15 cellular contexts compared by ENCODE assay signal in the genomic region with DNA sequence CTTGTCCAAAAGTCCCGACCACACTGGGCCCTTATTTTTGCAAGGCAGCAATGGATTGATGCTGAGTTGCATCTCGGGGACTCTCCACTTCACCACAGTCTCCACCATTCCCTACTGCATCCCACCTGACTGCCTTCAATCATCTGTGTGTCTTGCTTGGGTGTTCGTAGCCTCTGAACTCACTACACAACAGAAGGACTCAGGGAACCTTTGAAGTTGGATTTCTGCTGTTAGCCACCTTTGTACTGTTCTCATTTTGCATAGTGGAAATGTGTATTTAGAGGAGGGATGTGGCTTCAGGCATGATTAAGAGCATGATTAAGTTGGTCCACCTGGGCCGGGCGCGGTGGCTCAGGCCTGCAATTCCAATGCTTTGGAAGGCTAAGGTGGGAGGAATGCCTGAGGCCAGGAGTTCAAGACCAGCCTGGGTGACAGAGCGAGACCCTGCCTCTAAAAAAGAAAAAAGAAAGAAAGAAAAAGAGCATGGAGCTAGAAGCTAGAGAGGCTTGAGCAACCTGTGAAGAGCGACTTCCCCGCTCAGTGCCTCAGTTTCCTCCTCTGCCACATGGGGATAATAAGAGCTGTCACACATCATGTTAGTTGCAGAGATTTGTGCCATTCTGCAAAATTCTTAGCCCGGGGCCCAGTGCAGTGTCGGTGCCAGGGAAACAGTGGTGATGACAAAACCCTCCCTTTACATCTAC.
A peak's percentile ranks its signal among the peaks of the same experiment; 100 is the strongest.
DNase-seq lines count a peak whose midpoint lies in the region; TF ChIP-seq lines count a peak whose summit lies in the region.
"Had no signal": no experiment of that assay in that cellular context is flagged by ENCODE, and none has a peak within 500 bp of the region (broad histone marks: within the 10 kb centered on the region; RNA-seq: fewer than 3 reads in every experiment).

No MANE protein-coding gene starts in this region.

- peak overlapping the region; percentile 76 for H3K27ac Mint-ChIP-seq in activated CD4-positive, alpha-beta T cell treated with anti-CD3 and anti-CD28 coated beads, Interleukin-2, amount 10 ng/mL, durations not matched to agents 7 days and 5 days
- peak overlapping the region; percentile 44 for H3K27ac Mint-ChIP-seq in type B pancreatic cell

- CTCF ChIA-PET in activated CD4-positive, alpha-beta T cell treated with anti-CD3 and anti-CD28 coated beads, Interleukin-2, amount 10 ng/mL, durations not matched to agents 7 days and 5 days (lab: Charles Lee): interaction anchor here (1.4 kb wide), 1 partner anchor 11 kb away, joined by 3 read pairs; no protein-coding TSS in a partner anchor

- TF ChIP-seq CTCF in coronary artery (IDR thresholded peaks at IDR 0.05): no peak
- no peak for TF ChIP-seq CTCF in type B pancreatic cell (conservative IDR thresholded peaks at IDR 0.05)

- no peaks in the 10 kb centered on the region for H3K36me3 Mint-ChIP-seq in activated CD4-positive, alpha-beta T cell treated with anti-CD3 and anti-CD28 coated beads, Interleukin-2, amount 10 ng/mL, durations not matched to agents 7 days and 5 days (ENCODE audit: low read depth)
- H3K36me3 Mint-ChIP-seq in type B pancreatic cell: peaks cover 4% of the 10 kb centered on the region

- H3K9me3 Mint-ChIP-seq in activated CD4-positive, alpha-beta T cell treated with anti-CD3 and anti-CD28 coated beads, Interleukin-2, amount 10 ng/mL, durations not matched to agents 7 days and 5 days: no peaks in the 10 kb centered on the region
- H3K9me3 Mint-ChIP-seq in type B pancreatic cell: peaks cover 5% of the 10 kb centered on the region

- POLR2A ChIA-PET in activated CD4-positive, alpha-beta T cell treated with anti-CD3 and anti-CD28 coated beads, Interleukin-2, amount 10 ng/mL, durations not matched to agents 7 days and 5 days (lab: Charles Lee): no interaction called here

- DNase-seq in activated CD4-positive, alpha-beta T cell treated with anti-CD3 and anti-CD28 coated beads, Interleukin-2, amount 10 ng/mL, durations not matched to agents 7 days and 5 days: no peak
- no peak for DNase-seq in activated CD4-positive, alpha-beta T cell treated with anti-CD3 and anti-CD28 coated beads for 48 hours
- DNase-seq in coronary artery (ENCODE audit: low spot score): no peak
- no peak for DNase-seq in type B pancreatic cell (ENCODE audit: extremely low spot score, unreplicated experiment)
- no peak for DNase-seq in DMS79 (lab: John Stamatoyannopoulos, UW)
- DNase-seq in NCI-H1105 treated with DMSO at 0.1 percent for 48 hours (lab: John Stamatoyannopoulos, UW): no peak
- no peak for DNase-seq in RKO (ENCODE audit: low spot score)
- DNase-seq: DND-41; hypothalamus; NCI-H1048; NCI-H2107; stimulated activated CD4-positive, alpha-beta T cell treated with anti-CD3 and anti-CD28 coated beads, Interleukin-12 subunit alpha, Interleukin-12 subunit beta, amount 100 ng/mL, for 4 hours had no signal

- H3K27me3 ChIP-seq in mucosa of rectum (ENCODE audit: control insufficient read depth in 2 of 2, insufficient read depth in 2 of 2, low read length in 2 of 2): no peaks in the 10 kb centered on the region
- H3K27me3 ChIP-seq: BLaER1 treated with 17β-estradiol and CSF1 and Interleukin-3, amounts not matched to agents 10 nM and 100 nM had no signal

- H3K4me3 Mint-ChIP-seq in activated CD4-positive, alpha-beta T cell treated with anti-CD3 and anti-CD28 coated beads, Interleukin-2, amount 10 ng/mL, durations not matched to agents 7 days and 5 days: no peak overlapping the region
- no peak overlapping the region for H3K4me3 Mint-ChIP-seq in type B pancreatic cell

- no peak overlapping the region for H3K4me3 ChIP-seq in coronary artery
- peak overlapping the region in 1 of 2 donors; percentile 22 for H3K4me3 ChIP-seq in mucosa of rectum (ENCODE audit: low read length in 2 of 2)
- H3K4me3 ChIP-seq: BLaER1 treated with 17β-estradiol and CSF1 and Interleukin-3, amounts not matched to agents 10 nM and 100 nM had no signal

- H3K9ac ChIP-seq in mucosa of rectum (ENCODE audit: low read depth in 1 of 2, low read length in 2 of 2): peak overlapping the region in 1 of 2 donors; percentile 23
- H3K9ac ChIP-seq: KMS-11 had no signal

- H3K27ac ChIP-seq in coronary artery (peak overlapping the region; percentile 84 to 95), mucosa of rectum (ENCODE audit: low read depth in 2 of 2, low read length in 2 of 2) (peak overlapping the region; percentile 40 to 78)
- H3K27ac ChIP-seq: KMS-11 had no signal

- H3K4me1 ChIP-seq in mucosa of rectum (ENCODE audit: control insufficient read depth in 2 of 2, insufficient read depth in 2 of 2, low read length in 2 of 2): peaks cover 24 to 26% of the 10 kb centered on the region in 2 donors

- no peaks in the 10 kb centered on the region for H3K9me3 ChIP-seq in mucosa of rectum (ENCODE audit: control insufficient read depth in 2 of 2, low read length in 2 of 2)
- H3K9me3 ChIP-seq: BLaER1 treated with 17β-estradiol and CSF1 and Interleukin-3, amounts not matched to agents 10 nM and 100 nM had no signal

- peaks cover 62% of the 10 kb centered on the region for H3K4me1 Mint-ChIP-seq in activated CD4-positive, alpha-beta T cell treated with anti-CD3 and anti-CD28 coated beads, Interleukin-2, amount 10 ng/mL, durations not matched to agents 7 days and 5 days
- peaks cover 23% of the 10 kb centered on the region for H3K4me1 Mint-ChIP-seq in type B pancreatic cell (ENCODE audit: unreplicated experiment)

- H3K36me3 ChIP-seq in mucosa of rectum (ENCODE audit: control insufficient read depth in 2 of 2, insufficient read depth in 2 of 2, low read length in 2 of 2): no peaks in the 10 kb centered on the region
- H3K36me3 ChIP-seq: BLaER1 treated with 17β-estradiol and CSF1 and Interleukin-3, amounts not matched to agents 10 nM and 100 nM had no signal

- no peaks in the 10 kb centered on the region for H3K27me3 Mint-ChIP-seq in activated CD4-positive, alpha-beta T cell treated with anti-CD3 and anti-CD28 coated beads, Interleukin-2, amount 10 ng/mL, durations not matched to agents 7 days and 5 days
- H3K27me3 Mint-ChIP-seq in type B pancreatic cell: no peaks in the 10 kb centered on the region
